ENCODE assay signal across 1 cellular context in the genomic region with DNA sequence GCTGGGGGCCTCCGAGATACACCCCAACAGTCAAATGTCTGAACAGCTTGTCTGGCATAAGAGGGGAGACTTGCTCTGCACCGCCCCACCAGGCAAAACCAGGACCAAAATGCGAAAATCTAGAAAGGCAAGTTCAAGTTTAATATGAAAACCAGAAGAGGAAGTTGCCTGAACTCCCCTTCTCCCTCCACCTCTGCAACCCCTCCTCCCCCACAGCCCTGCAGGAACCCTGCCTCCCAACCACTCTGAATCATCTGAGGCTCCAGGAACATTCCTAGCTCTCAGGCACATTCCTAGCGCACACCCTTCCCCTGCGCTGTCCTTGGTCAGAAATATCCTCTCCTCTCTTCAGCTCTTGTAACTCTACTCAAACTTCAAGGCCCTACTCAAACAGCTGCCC.
TF ChIP-seq lines count a peak whose summit lies in the region.

No MANE protein-coding gene starts in this region.

TF ChIP-seq in A549, 52 proteins besides CTCF, POLR2A, EP300 and RAD21 (continued from another document):
- TF ChIP-seq ZC3H11A (IDR thresholded peaks at IDR 0.05) (no peak), MAZ (IDR thresholded peaks at IDR 0.05; ENCODE audit: borderline replicate concordance, low read depth, low read length) (no peak), ZNF302 (CRISPR knock-in tag; IDR thresholded peaks at IDR 0.05) (no peak), FOXS1 (CRISPR knock-in tag; IDR thresholded peaks at IDR 0.05) (no peak), RARB (CRISPR knock-in tag; IDR thresholded peaks at IDR 0.05) (no peak)
